1 cellular context compared by ENCODE assay signal in genomic region chr1:1356166-1356795, GRCh38.
TF ChIP-seq lines count a peak whose summit lies in the region.

No MANE protein-coding gene starts in this region.

TF ChIP-seq in IMR-90, 13 proteins besides CTCF, POLR2A, EP300 and RAD21 (continued from another document):
- TF ChIP-seq ELK1 (IDR thresholded peaks at IDR 0.05; ENCODE audit: borderline replicate concordance, low read depth, low read length), result no peak
- no peak for TF ChIP-seq SMC3 (IDR thresholded peaks at IDR 0.05; ENCODE audit: low read depth, low read length)
- TF ChIP-seq FOS (IDR thresholded peaks at IDR 0.05; ENCODE audit: low read depth, low read length), result no peak
- no peak for TF ChIP-seq MAZ (IDR thresholded peaks at IDR 0.05; ENCODE audit: borderline replicate concordance, low read depth, low read length)
- no peak for TF ChIP-seq NFE2L2 (IDR thresholded peaks at IDR 0.05; ENCODE audit: low read depth, low read length)
- no peak for TF ChIP-seq RFX5 (IDR thresholded peaks at IDR 0.05; ENCODE audit: low read depth, low read length)
- TF ChIP-seq USF2 (IDR thresholded peaks at IDR 0.05; ENCODE audit: low read depth, low read length), result no peak
- no peak for TF ChIP-seq MAFK (IDR thresholded peaks at IDR 0.05; ENCODE audit: low read depth, low read length)
